2 cellular contexts compared by ENCODE assay signal in the genomic region with DNA sequence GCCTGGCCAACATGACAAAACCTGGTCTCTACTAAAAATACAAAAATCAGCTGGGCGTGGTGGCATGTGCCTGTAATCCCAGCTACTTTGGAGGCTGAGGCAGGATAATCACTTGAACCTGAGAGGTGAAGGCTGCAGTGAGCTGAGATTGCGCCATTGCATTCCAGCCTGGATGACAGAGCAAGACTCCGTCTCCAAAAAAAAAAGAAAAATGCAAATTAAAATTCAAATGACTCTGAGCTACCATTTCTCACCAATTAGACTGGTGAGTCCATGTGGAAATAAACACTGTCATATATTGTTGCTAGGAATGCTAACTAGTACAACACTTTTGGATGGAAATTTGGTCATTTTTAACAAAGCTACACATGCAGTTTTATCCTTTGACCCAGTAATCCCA.
TF ChIP-seq lines count a peak whose summit lies in the region.

No MANE protein-coding gene starts in this region.

TF ChIP-seq in IMR-90, 13 proteins besides CTCF, POLR2A, EP300 and RAD21:
- TF ChIP-seq CEBPB (IDR thresholded peaks at IDR 0.05; ENCODE audit: low read depth, low read length), result peak; percentile 74

TF ChIP-seq in K562, 482 proteins besides CTCF, POLR2A, EP300 and RAD21:
- TF ChIP-seq CEBPB (tag; IDR thresholded peaks at IDR 0.05), result peak; percentile 68
